ENCODE assay signal across 21 cellular contexts in genomic region chr17:51428668-51429486, GRCh38.
A peak's percentile ranks its signal among the peaks of the same experiment; 100 is the strongest.
DNase-seq lines count a peak whose midpoint lies in the region; ATAC-seq, FAIRE-seq and TF ChIP-seq lines count a peak whose summit lies in the region.
"Had no signal": no experiment of that assay in that cellular context is flagged by ENCODE, and none has a peak within 500 bp of the region (broad histone marks: within the 10 kb centered on the region; RNA-seq: fewer than 3 reads in every experiment).

No MANE protein-coding gene starts in this region.

- no peak overlapping the region for H2AFZ ChIP-seq in K562 (ENCODE audit: low read depth, low read length)

- peak overlapping the region; percentile 45 for H3K27ac Mint-ChIP-seq in T-helper 2 cell treated with Interferon-gamma antibody and Interleukin-4, amounts not matched to agents 5 μg/mL and 100 μg/mL, for 36 hours
- H3K27ac Mint-ChIP-seq: stimulated activated memory B cell treated with anti-CD40 and anti-IgM and Interleukin-4, amounts not matched to agents 10 μg/mL and 1 μg/mL and 100 μg/mL, for 72 hours had no signal

- H3K4me1 ChIP-seq in heart left ventricle: peaks cover 0 to 11% (median 0%) of the 10 kb centered on the region in 12 donors
- H3K4me1 ChIP-seq in K562 (replicated peaks in 1 of 2; ENCODE audit: control insufficient read depth in 2 of 2, insufficient read depth in 2 of 2, low read length in 2 of 2): no peaks in the 10 kb centered on the region; a peak in 1 of 5 replicates
- H3K4me1 ChIP-seq: adrenal gland had no signal

- H3K9ac ChIP-seq in K562 (ENCODE audit: insufficient read depth in 1 of 2, low read depth in 2 of 2, low read length in 2 of 2): no peak overlapping the region

- H3K9me1 ChIP-seq in K562 (ENCODE audit: control insufficient read depth, insufficient read depth, low read length): no peaks in the 10 kb centered on the region

- intact Hi-C loops in left cardiac atrium (cut with DNase I): no loop called here
- intact Hi-C loops in heart left ventricle (cut with DNase I): no loop called here
- intact Hi-C loops in K562 (cut with micrococcal nuclease): no loop called here

- no TSS peak for BruUV-seq in K562 (replicated peaks; lab: Mats Ljungman, UMichigan)

- H3K27me3 ChIP-seq in heart left ventricle: no peaks in the 10 kb centered on the region
- H3K27me3 ChIP-seq in K562 (ENCODE audit: control insufficient read depth in 2 of 2, insufficient read depth in 2 of 2, low read length in 2 of 2): no peaks in the 10 kb centered on the region
- H3K27me3 ChIP-seq: adrenal gland, cardiac muscle cell had no signal

- no peak for TF ChIP-seq POLR2A in heart left ventricle (IDR thresholded peaks at IDR 0.05)
- TF ChIP-seq POLR2A in K562 (conservative IDR thresholded peaks at IDR 0.05): no peak

- ATAC-seq in left cardiac atrium (no peak), heart left ventricle (no peak), K562 (no peak), GM19397 (IDR thresholded peaks at IDR 0.05; ENCODE audit: unreplicated experiment) (no peak), HG03095 (IDR thresholded peaks at IDR 0.05; ENCODE audit: unreplicated experiment) (no peak)
- ATAC-seq: left ventricle myocardium superior; mucosa of descending colon; Right ventricle myocardium inferior; stimulated activated memory B cell treated with anti-CD40 and anti-IgM and Interleukin-4, amounts not matched to agents 10 μg/mL and 1 μg/mL and 100 μg/mL, for 72 hours had no signal

- H3K4me1 Mint-ChIP-seq in T-helper 2 cell treated with Interferon-gamma antibody and Interleukin-4, amounts not matched to agents 5 μg/mL and 100 μg/mL, for 36 hours (ENCODE audit: low read depth): peaks cover 48% of the 10 kb centered on the region

- in situ Hi-C loops in K562 (cut with MboI): no loop called here

- CTCF ChIA-PET in K562 (lab: Yijun Ruan, JAX; ENCODE audit: low intra/inter-chr PET ratio): no interaction called here

- no peak overlapping the region for H3K27ac ChIP-seq in heart left ventricle
- no peak overlapping the region for H3K27ac ChIP-seq in K562 (ENCODE audit: extremely low read depth, low read depth, low read length)
- H3K27ac ChIP-seq: adrenal gland, cardiac muscle cell had no signal

- peak; percentile 35 for FAIRE-seq in K562 (lab: Jason Lieb, UNC)
- no peak for FAIRE-seq in urothelium cell line (lab: Jason Lieb, UNC)
- FAIRE-seq: H1 had no signal

- no peaks in the 10 kb centered on the region for H4K20me1 ChIP-seq in K562 (replicated peaks; ENCODE audit: control insufficient read depth, insufficient read depth, low read length)

- no peak overlapping the region for H3K4me2 ChIP-seq in K562 (ENCODE audit: insufficient read depth, low read length)

- no peaks in the 10 kb centered on the region for H3K79me2 ChIP-seq in K562 (ENCODE audit: control insufficient read depth, insufficient read depth, low read length)

- POLR2A ChIA-PET in K562 (lab: Yijun Ruan, JAX): interaction anchor here (0.5 kb wide), 1 partner anchor 566 kb away, joined by 3 read pairs; no protein-coding TSS in a partner anchor

- H3K36me3 ChIP-seq in heart left ventricle (no peaks in the 10 kb centered on the region), K562 (ENCODE audit: control insufficient read depth, insufficient read depth, low read length) (no peaks in the 10 kb centered on the region)
- H3K36me3 ChIP-seq: adrenal gland, cardiac muscle cell had no signal

- H3K9me3 ChIP-seq in heart left ventricle: no peaks in the 10 kb centered on the region
- no peaks in the 10 kb centered on the region for H3K9me3 ChIP-seq in K562 (replicated peaks; ENCODE audit: control insufficient read depth, insufficient read depth, low read depth, low read length)
- H3K9me3 ChIP-seq: adrenal gland, mucosa of descending colon had no signal

- DNase-seq in left cardiac atrium (peak; percentile 26), heart left ventricle (no peak), K562 (ENCODE audit: extremely low read depth in 1 of 4, low spot score in 3 of 4) (no peak), urothelium cell line (ENCODE audit: low spot score) (peak; percentile 25), GDM1 (lab: John Stamatoyannopoulos, UW) (no peak)
- no peak for DNase-seq in T-helper 2 cell treated with Interferon-gamma antibody and Interleukin-4, amounts not matched to agents 5 μg/mL and 100 μg/mL, for 36 hours (ENCODE audit: low spot score)
- DNase-seq: adrenal gland; Calu3; left ventricle myocardium superior; mucosa of descending colon; NCI-H187; NCI-H446; retina; stimulated activated CD4-positive, alpha-beta T cell treated with anti-CD3 and anti-CD28 coated beads, Interleukin-12 subunit alpha, Interleukin-12 subunit beta, amount 100 ng/mL, for 4 hours had no signal

- TF ChIP-seq EP300 in K562 (IDR thresholded peaks at IDR 0.05; ENCODE audit: low read length): no peak

- H3K27me3 Mint-ChIP-seq in T-helper 2 cell treated with Interferon-gamma antibody and Interleukin-4, amounts not matched to agents 5 μg/mL and 100 μg/mL, for 36 hours (ENCODE audit: low read depth): no peaks in the 10 kb centered on the region
- H3K27me3 Mint-ChIP-seq: type B pancreatic cell had no signal

- H3K4me3 ChIP-seq in heart left ventricle: no peak overlapping the region
- no peak overlapping the region for H3K4me3 ChIP-seq in K562
- H3K4me3 ChIP-seq: adrenal gland, cardiac muscle cell, mucosa of descending colon had no signal

- H3K36me3 Mint-ChIP-seq in T-helper 2 cell treated with Interferon-gamma antibody and Interleukin-4, amounts not matched to agents 5 μg/mL and 100 μg/mL, for 36 hours (ENCODE audit: low read depth): peaks cover 2% of the 10 kb centered on the region
- H3K36me3 Mint-ChIP-seq: stimulated activated memory B cell treated with anti-CD40 and anti-IgM and Interleukin-4, amounts not matched to agents 10 μg/mL and 1 μg/mL and 100 μg/mL, for 72 hours; type B pancreatic cell had no signal

- no peak for TF ChIP-seq CTCF in heart left ventricle (IDR thresholded peaks at IDR 0.05)
- TF ChIP-seq CTCF in K562 (IDR thresholded peaks at IDR 0.05 in 2 of 3, conservative IDR thresholded peaks at IDR 0.05 in 1 of 3; ENCODE audit: insufficient read depth in 2 of 3, low read depth in 1 of 3, low read length in 3 of 3): no peak

- TF ChIP-seq RAD21 in K562 (CRISPR knock-in tag; conservative IDR thresholded peaks at IDR 0.05 in 1 of 2, IDR thresholded peaks at IDR 0.05 in 1 of 2): no peak

- 53 to 68% (median 63%) methylated on average over 8 of the region's 8 CpGs for WGBS in heart left ventricle, 4 donors
- under 1% methylated on average over 8 of the region's 8 CpGs for WGBS in K562 (ENCODE audit: insufficient coverage, low coverage, missing lambda C conversion rate)

- H3K4me3 Mint-ChIP-seq in T-helper 2 cell treated with Interferon-gamma antibody and Interleukin-4, amounts not matched to agents 5 μg/mL and 100 μg/mL, for 36 hours: peak overlapping the region; percentile 51
- H3K4me3 Mint-ChIP-seq: stimulated activated memory B cell treated with anti-CD40 and anti-IgM and Interleukin-4, amounts not matched to agents 10 μg/mL and 1 μg/mL and 100 μg/mL, for 72 hours; type B pancreatic cell had no signal

- H3K9me3 Mint-ChIP-seq in T-helper 2 cell treated with Interferon-gamma antibody and Interleukin-4, amounts not matched to agents 5 μg/mL and 100 μg/mL, for 36 hours: no peaks in the 10 kb centered on the region
- H3K9me3 Mint-ChIP-seq: stimulated activated memory B cell treated with anti-CD40 and anti-IgM and Interleukin-4, amounts not matched to agents 10 μg/mL and 1 μg/mL and 100 μg/mL, for 72 hours; type B pancreatic cell had no signal

TF ChIP-seq in K562, 482 proteins besides CTCF, POLR2A, EP300 and RAD21:
- TF ChIP-seq ARID1B (IDR thresholded peaks at IDR 0.05) (peak; percentile 17; the same call in 1 of the 2 replicates), BHLHE40 (IDR thresholded peaks at IDR 0.05; ENCODE audit: low read length) (0 out of 2 replicates have a peak, but pooled peaks have one; percentile 13), CBFA2T3 (IDR thresholded peaks at IDR 0.05) (peak; percentile 49), SMAD4 (CRISPR knock-in tag; conservative IDR thresholded peaks at IDR 0.05) (peak; percentile 48), TAL1 (IDR thresholded peaks at IDR 0.05) (peak; percentile 62), SIRT6 (IDR thresholded peaks at IDR 0.05; ENCODE audit: low read depth, low read length) (no peak), NFIC (IDR thresholded peaks at IDR 0.05) (0 out of 2 replicates have a peak, but pooled peaks have one; percentile 16), EP400 (IDR thresholded peaks at IDR 0.05) (no peak), MTF1 (CRISPR knock-in tag; IDR thresholded peaks at IDR 0.05; ENCODE audit: borderline replicate concordance) (no peak), KDM1A (IDR thresholded peaks at IDR 0.05) (no peak)

Comparison
In these comparisons a context has a peak if more than half of its experiments do, and no peak if none do; other contexts are left out.
1. DNase-seq: peak in left cardiac atrium (single experiment) and urothelium cell line (single experiment); none in heart left ventricle (0 of 5), T-helper 2 cell treated with Interferon-gamma antibody and Interleukin-4, amounts not matched to agents 5 μg/mL and 100 μg/mL, for 36 hours (single experiment), K562 (0 of 4) and GDM1 (single experiment).